12 cellular contexts compared by ENCODE assay signal in genomic region chr2:39851251-39851650, GRCh38.
DNase-seq lines count a peak whose midpoint lies in the region; ATAC-seq and TF ChIP-seq lines count a peak whose summit lies in the region.
"Had no signal": no experiment of that assay in that cellular context is flagged by ENCODE, and none has a peak within 500 bp of the region (broad histone marks: within the 10 kb centered on the region; RNA-seq: fewer than 3 reads in every experiment).

No MANE protein-coding gene starts in this region.

- intact Hi-C loops in Caco-2 (cut with micrococcal nuclease; ENCODE audit: unreplicated experiment) = no loop called here
- intact Hi-C loops in dorsolateral prefrontal cortex (cut with DNase I) = no loop called here
- intact Hi-C loops in A673 (cut with micrococcal nuclease; ENCODE audit: unreplicated experiment) = no loop called here

- H3K27me3 Mint-ChIP-seq in Caco-2 (ENCODE audit: insufficient read depth, unreplicated experiment) = peaks cover 14% of the 10 kb centered on the region

- TF ChIP-seq CTCF in foreskin fibroblast (IDR thresholded peaks at IDR 0.05; ENCODE audit: low read depth, low read length) (no peak), Caco-2 (IDR thresholded peaks at IDR 0.05; ENCODE audit: insufficient read depth in 1 of 2, low read depth in 1 of 2, low read length in 1 of 2, severe bottlenecking in 1 of 2, unreplicated experiment in 1 of 2) (no peak), dorsolateral prefrontal cortex (IDR thresholded peaks at IDR 0.05 in 54 of 56, conservative IDR thresholded peaks at IDR 0.05 in 2 of 56; ENCODE audit: low read depth in 1 of 56, partially characterized antibody in 56 of 56) (no peak), A673 (conservative IDR thresholded peaks at IDR 0.05; ENCODE audit: low read depth, low read length) (no peak)

- no peak overlapping the region for H3K4ac ChIP-seq in neuronal stem cell (ENCODE audit: low read length)

- no peak overlapping the region for H4K8ac ChIP-seq in neuronal stem cell (ENCODE audit: low read depth, low read length)

- no peak overlapping the region for H2AK5ac ChIP-seq in neuronal stem cell (ENCODE audit: low read depth, low read length)

- H3K9me3 Mint-ChIP-seq in Caco-2 (ENCODE audit: unreplicated experiment) = no peaks in the 10 kb centered on the region
- H3K9me3 Mint-ChIP-seq: activated naive CD4-positive, alpha-beta T cell treated with anti-CD3 and anti-CD28 coated beads for 36 hours; stimulated activated naive CD8-positive, alpha-beta T cell treated with anti-CD3 and anti-CD28 coated beads, Interleukin-15, Interleukin-2, amounts not matched to agents 100 ng/mL and 50 ng/mL, for 24 hours had no signal

- no peaks in the 10 kb centered on the region for H3K36me3 Mint-ChIP-seq in Caco-2 (ENCODE audit: insufficient read depth, unreplicated experiment)
- H3K36me3 Mint-ChIP-seq: CD4-positive, CD25-positive, alpha-beta regulatory T cell had no signal

- H3K4me3 Mint-ChIP-seq in Caco-2 (ENCODE audit: unreplicated experiment) = no peak overlapping the region
- H3K4me3 Mint-ChIP-seq: activated naive CD4-positive, alpha-beta T cell treated with anti-CD3 and anti-CD28 coated beads for 36 hours; CD4-positive, CD25-positive, alpha-beta regulatory T cell; stimulated activated naive CD8-positive, alpha-beta T cell treated with anti-CD3 and anti-CD28 coated beads, Interleukin-15, Interleukin-2, amounts not matched to agents 100 ng/mL and 50 ng/mL, for 24 hours had no signal

- no peaks in the 10 kb centered on the region for H3K27me3 ChIP-seq in neuronal stem cell (ENCODE audit: control insufficient read depth in 3 of 3, insufficient read depth in 3 of 3, low read depth in 1 of 3, low read length in 3 of 3)
- no peaks in the 10 kb centered on the region for H3K27me3 ChIP-seq in Caco-2 (replicated peaks; ENCODE audit: control insufficient read depth, insufficient read depth, low read length)
- H3K27me3 ChIP-seq in dorsolateral prefrontal cortex = peaks cover 0 to 8% (median 0%) of the 10 kb centered on the region in 45 donors
- no peaks in the 10 kb centered on the region for H3K27me3 ChIP-seq in A673 (replicated peaks; ENCODE audit: insufficient read depth, low read depth, low read length, poor library complexity)

- no peak overlapping the region for H3K23ac ChIP-seq in neuronal stem cell (ENCODE audit: low read depth, low read length, poor library complexity)

- no peak overlapping the region for H3K4me2 ChIP-seq in neuronal stem cell (ENCODE audit: insufficient read depth, low read length, poor library complexity, severe bottlenecking)

- no peaks in the 10 kb centered on the region for H3K79me1 ChIP-seq in neuronal stem cell (ENCODE audit: low read depth, low read length)

- H3K27ac Mint-ChIP-seq in Caco-2 (ENCODE audit: unreplicated experiment) = no peak overlapping the region
- H3K27ac Mint-ChIP-seq: activated naive CD4-positive, alpha-beta T cell treated with anti-CD3 and anti-CD28 coated beads for 36 hours; CD4-positive, CD25-positive, alpha-beta regulatory T cell; stimulated activated naive CD8-positive, alpha-beta T cell treated with anti-CD3 and anti-CD28 coated beads, Interleukin-15, Interleukin-2, amounts not matched to agents 100 ng/mL and 50 ng/mL, for 24 hours had no signal

- DNase-seq in EH (ENCODE audit: low read depth) = peak; percentile 59
- DNase-seq in SK-N-MC (ENCODE audit: low read depth, low spot score) = no peak
- no peak for DNase-seq in neuronal stem cell (ENCODE audit: low spot score)
- no peak for DNase-seq in foreskin fibroblast
- DNase-seq in Caco-2 = no peak
- DNase-seq in dorsolateral prefrontal cortex = no peak
- no peak for DNase-seq in A673 (ENCODE audit: low spot score)
- DNase-seq: activated naive CD4-positive, alpha-beta T cell treated with anti-CD3 and anti-CD28 coated beads for 36 hours; CD4-positive, CD25-positive, alpha-beta regulatory T cell; NCI-H510A treated with DMSO at 0.1 percent for 48 hours had no signal

- H3K14ac ChIP-seq in neuronal stem cell (ENCODE audit: low read length) = no peak overlapping the region

- H2BK15ac ChIP-seq in neuronal stem cell (ENCODE audit: low read length) = no peak overlapping the region

- H3K9ac ChIP-seq in SK-N-MC (ENCODE audit: insufficient read length) = no peak overlapping the region
- H3K9ac ChIP-seq in neuronal stem cell (ENCODE audit: low read depth, low read length, poor library complexity) = no peak overlapping the region

- no peak overlapping the region for H3K27ac ChIP-seq in SK-N-MC
- H3K27ac ChIP-seq in neuronal stem cell (replicated peaks; ENCODE audit: low read length) = no peak overlapping the region
- H3K27ac ChIP-seq in dorsolateral prefrontal cortex = peak overlapping the region in 16 of 59 donors; percentile 1 to 69 (median 23)
- no peak overlapping the region for H3K27ac ChIP-seq in A673 (ENCODE audit: low read depth, low read length, poor library complexity, severe bottlenecking)

- no CpG with 5 or more reads among the region's 8 CpGs for WGBS in neuronal stem cell (ENCODE audit: extremely low coverage in 2 of 2, insufficient read length in 2 of 2, insufficient replicate concordance in 1 of 2), 2 donors

- H2BK120ac ChIP-seq in neuronal stem cell (ENCODE audit: low read depth, low read length) = no peak overlapping the region

- H3K9me3 ChIP-seq in SK-N-MC (ENCODE audit: low read depth, low read length) = no peaks in the 10 kb centered on the region
- H3K9me3 ChIP-seq in neuronal stem cell (replicated peaks in 1 of 2; ENCODE audit: control insufficient read depth in 2 of 2, insufficient read depth in 1 of 2, low read depth in 1 of 2, low read length in 2 of 2) = no peaks in the 10 kb centered on the region
- H3K9me3 ChIP-seq in Caco-2 = no peaks in the 10 kb centered on the region
- H3K9me3 ChIP-seq in A673 (ENCODE audit: low read depth, low read length, poor library complexity, severe bottlenecking) = no peaks in the 10 kb centered on the region

- POLR2A ChIA-PET in Caco-2 (lab: Charles Lee) = no interaction called here
- POLR2A ChIA-PET in A673 (lab: Charles Lee; ENCODE audit: low non-redundant PET) = no interaction called here

- H4K91ac ChIP-seq in neuronal stem cell (ENCODE audit: low read depth, low read length, poor library complexity) = no peak overlapping the region

- ATAC-seq in HG02884 (IDR thresholded peaks at IDR 0.05; ENCODE audit: unreplicated experiment) = peak; percentile 16

- BruUV-seq in Caco-2 (replicated peaks; lab: Mats Ljungman, UMichigan) (no TSS peak), A673 (replicated peaks; lab: Mats Ljungman, UMichigan) (no TSS peak)

- H2BK5ac ChIP-seq in neuronal stem cell (ENCODE audit: low read length) = no peak overlapping the region

- H2AFZ ChIP-seq in neuronal stem cell (ENCODE audit: low read length) = peak overlapping the region; percentile 76

- H3K18ac ChIP-seq in neuronal stem cell (ENCODE audit: low read length) = no peak overlapping the region

- no peaks in the 10 kb centered on the region for H3K4me1 Mint-ChIP-seq in Caco-2 (ENCODE audit: low read depth, unreplicated experiment)
- H3K4me1 Mint-ChIP-seq: CD4-positive, CD25-positive, alpha-beta regulatory T cell had no signal

- peak overlapping the region; percentile 56 for H3K4me3 ChIP-seq in SK-N-MC
- no peak overlapping the region for H3K4me3 ChIP-seq in neuronal stem cell (ENCODE audit: low read length in 2 of 2)
- no peak overlapping the region for H3K4me3 ChIP-seq in foreskin fibroblast (ENCODE audit: low read depth in 1 of 2, low read length in 2 of 2)
- no peak overlapping the region for H3K4me3 ChIP-seq in Caco-2 (ENCODE audit: low read depth, low read length)
- peak overlapping the region in 12 of 59 donors; percentile 0 to 28 (median 12) for H3K4me3 ChIP-seq in dorsolateral prefrontal cortex
- no peak overlapping the region for H3K4me3 ChIP-seq in A673 (ENCODE audit: low read depth, low read length, poor library complexity, severe bottlenecking)

- H3K4me1 ChIP-seq in neuronal stem cell (ENCODE audit: control insufficient read depth in 2 of 2, insufficient read depth in 1 of 2, low read depth in 1 of 2, low read length in 2 of 2) (peaks cover 4 to 12% of the 10 kb centered on the region in 2 donors), Caco-2 (no peaks in the 10 kb centered on the region; the same call in 1 of the 2 replicates), A673 (ENCODE audit: insufficient read depth, low read length, poor library complexity, severe bottlenecking) (peaks cover 5% of the 10 kb centered on the region)

- no peak overlapping the region for H2BK12ac ChIP-seq in neuronal stem cell (ENCODE audit: low read length)

- CTCF ChIA-PET in Caco-2 (lab: Charles Lee) (interaction anchor here (1.0 kb wide), 1 partner anchor 13 kb away, joined by 5 read pairs; no protein-coding TSS in a partner anchor), A673 (lab: Charles Lee) (no interaction called here)

- no peaks in the 10 kb centered on the region for H3K36me3 ChIP-seq in SK-N-MC (ENCODE audit: insufficient read depth, low read length)
- H3K36me3 ChIP-seq in neuronal stem cell (replicated peaks in 1 of 2; ENCODE audit: control insufficient read depth in 2 of 2, insufficient read depth in 2 of 2, low read length in 2 of 2) = no peaks in the 10 kb centered on the region
- H3K36me3 ChIP-seq in Caco-2 (ENCODE audit: control insufficient read depth, insufficient read depth, low read length) = no peaks in the 10 kb centered on the region
- H3K36me3 ChIP-seq in A673 (ENCODE audit: insufficient read depth, low read length, poor library complexity, severe bottlenecking) = no peaks in the 10 kb centered on the region
